Comparison of ENCODE assay signal across 8 cellular contexts in genomic region chr19:48634036-48634342, GRCh38. TPM values are rescaled to one million over a fixed set of nuclear protein-coding genes. Genes with fewer than 3 reads are reported as not detected.
A peak's percentile ranks its signal among the peaks of the same experiment; 100 is the strongest.
DNase-seq lines count a peak whose midpoint lies in the region; ATAC-seq and TF ChIP-seq lines count a peak whose summit lies in the region.

No MANE protein-coding gene starts in this region.

- intact Hi-C loops in left lung (cut with DNase I) = no loop called here

- H3K4me1 ChIP-seq in left lung = peaks cover 26 to 83% of the 10 kb centered on the region in 2 donors

- no peaks in the 10 kb centered on the region for H3K9me3 Mint-ChIP-seq in activated CD8-positive, alpha-beta memory T cell treated with anti-CD3 and anti-CD28 coated beads, Interleukin-2, amount 10 ng/mL, durations not matched to agents 7 days and 5 days (ENCODE audit: low read depth)
- H3K9me3 Mint-ChIP-seq in activated naive CD8-positive, alpha-beta T cell (ENCODE audit: low read depth) = no peaks in the 10 kb centered on the region

- H3K27ac ChIP-seq in left lung (peak overlapping the region; percentile 91 to 94), temporal lobe (ENCODE audit: low read depth, low read length) (peak overlapping the region; percentile 89)

- H3K4me1 Mint-ChIP-seq in activated CD8-positive, alpha-beta memory T cell treated with anti-CD3 and anti-CD28 coated beads, Interleukin-2, amount 10 ng/mL, durations not matched to agents 7 days and 5 days = peaks cover 40% of the 10 kb centered on the region
- peaks cover 51% of the 10 kb centered on the region for H3K4me1 Mint-ChIP-seq in activated naive CD8-positive, alpha-beta T cell (ENCODE audit: low read depth)

- no peak for DNase-seq in activated CD8-positive, alpha-beta memory T cell treated with anti-CD3 and anti-CD28 coated beads, Interleukin-2, amount 10 ng/mL, durations not matched to agents 7 days and 5 days
- DNase-seq in activated CD8-positive, alpha-beta memory T cell treated with anti-CD3 and anti-CD28 coated beads for 24 hours = no peak
- DNase-seq in left lung (no peak), cortex of kidney (lab: John Stamatoyannopoulos, UW) (no peak)

- no peak for TF ChIP-seq CTCF in left lung (IDR thresholded peaks at IDR 0.05)

- no peak for ATAC-seq in activated CD8-positive, alpha-beta memory T cell treated with anti-CD3 and anti-CD28 coated beads, Interleukin-2, amount 10 ng/mL, durations not matched to agents 7 days and 5 days
- ATAC-seq in left lung (no peak), HG02981 (IDR thresholded peaks at IDR 0.05; ENCODE audit: unreplicated experiment) (no peak), GM21723 (IDR thresholded peaks at IDR 0.05; ENCODE audit: unreplicated experiment) (no peak)

- peak overlapping the region; percentile 84 for H3K27ac Mint-ChIP-seq in activated CD8-positive, alpha-beta memory T cell treated with anti-CD3 and anti-CD28 coated beads, Interleukin-2, amount 10 ng/mL, durations not matched to agents 7 days and 5 days
- peak overlapping the region; percentile 87 for H3K27ac Mint-ChIP-seq in activated naive CD8-positive, alpha-beta T cell

- peaks cover 0 to 14% of the 10 kb centered on the region in 2 donors for H3K36me3 ChIP-seq in left lung

- H3K4me3 ChIP-seq in left lung = peak overlapping the region in 1 of 2 donors; percentile 64

- H3K9me3 ChIP-seq in left lung = no peaks in the 10 kb centered on the region

- H3K4me3 Mint-ChIP-seq in activated CD8-positive, alpha-beta memory T cell treated with anti-CD3 and anti-CD28 coated beads, Interleukin-2, amount 10 ng/mL, durations not matched to agents 7 days and 5 days = peak overlapping the region; percentile 68
- H3K4me3 Mint-ChIP-seq in activated naive CD8-positive, alpha-beta T cell = peak overlapping the region; percentile 79

- peaks cover 6% of the 10 kb centered on the region for H3K36me3 Mint-ChIP-seq in activated CD8-positive, alpha-beta memory T cell treated with anti-CD3 and anti-CD28 coated beads, Interleukin-2, amount 10 ng/mL, durations not matched to agents 7 days and 5 days
- no peaks in the 10 kb centered on the region for H3K36me3 Mint-ChIP-seq in activated naive CD8-positive, alpha-beta T cell

- H3K27me3 ChIP-seq in left lung = no peaks in the 10 kb centered on the region

- H3K27me3 Mint-ChIP-seq in activated CD8-positive, alpha-beta memory T cell treated with anti-CD3 and anti-CD28 coated beads, Interleukin-2, amount 10 ng/mL, durations not matched to agents 7 days and 5 days = no peaks in the 10 kb centered on the region
- no peaks in the 10 kb centered on the region for H3K27me3 Mint-ChIP-seq in activated naive CD8-positive, alpha-beta T cell

- CTCF ChIA-PET in activated CD8-positive, alpha-beta memory T cell treated with anti-CD3 and anti-CD28 coated beads, Interleukin-2, amount 10 ng/mL, durations not matched to agents 7 days and 5 days (lab: Charles Lee) = interaction anchor here (0.8 to 1.8 kb wide), 3 partner anchors 11 to 50 kb away, joined by 4 to 6 read pairs (median 5); partner anchors contain the start of genes CA11, RPL18 and SPHK2

RNA-seq across cellular contexts. Expression of gene DBP, which starts 3.2 kb away (rescaled TPM):
- 10 to 100 TPM; 11.3 to 18.0 TPM for total RNA-seq in activated CD8-positive, alpha-beta memory T cell treated with anti-CD3 and anti-CD28 coated beads, Interleukin-2, amount 10 ng/mL, durations not matched to agents 7 days and 5 days
- total RNA-seq in left lung (10 to 100 TPM in 1 of 2 donors, 1 to 10 TPM in 1; 8.9 to 10.5 TPM), temporal lobe (3.0 TPM)

RNA-seq across cellular contexts. Expression of gene CA11, which starts 12.0 kb away (rescaled TPM):
- 1 to 10 TPM; 6.0 to 7.2 TPM for total RNA-seq in activated CD8-positive, alpha-beta memory T cell treated with anti-CD3 and anti-CD28 coated beads, Interleukin-2, amount 10 ng/mL, durations not matched to agents 7 days and 5 days
- 1 to 10 TPM; 3.6 to 3.9 TPM for total RNA-seq in left lung
- 5.2 TPM for total RNA-seq in temporal lobe

RNA-seq across cellular contexts. Expression of gene SPHK2, which starts 14.7 kb away (rescaled TPM):
- 10 to 100 TPM; 37.3 to 43.4 TPM for total RNA-seq in activated CD8-positive, alpha-beta memory T cell treated with anti-CD3 and anti-CD28 coated beads, Interleukin-2, amount 10 ng/mL, durations not matched to agents 7 days and 5 days
- total RNA-seq in left lung (10 to 100 TPM; 21.3 to 27.5 TPM), temporal lobe (9.6 TPM)

RNA-seq across cellular contexts. Expression of gene RPL18, which starts 15.0 kb away (rescaled TPM):
- total RNA-seq in activated CD8-positive, alpha-beta memory T cell treated with anti-CD3 and anti-CD28 coated beads, Interleukin-2, amount 10 ng/mL, durations not matched to agents 7 days and 5 days = 1,000 to 10,000 TPM; 1,413 to 1,465 TPM
- total RNA-seq in left lung (1,000 to 10,000 TPM; 1,028 to 1,088 TPM), temporal lobe (903 TPM)

RNA-seq across cellular contexts. Expression of gene FAM83E, which starts 19.1 kb away (rescaled TPM):
- 1 to 10 TPM; 2.8 to 4.1 TPM for total RNA-seq in activated CD8-positive, alpha-beta memory T cell treated with anti-CD3 and anti-CD28 coated beads, Interleukin-2, amount 10 ng/mL, durations not matched to agents 7 days and 5 days
- total RNA-seq in left lung (10 to 100 TPM; 15.5 to 50.0 TPM), temporal lobe (not detected)
